Comparison of ENCODE assay signal across 8 cellular contexts in genomic region chr19:35775298-35776101, GRCh38. TPM values are rescaled to one million over a fixed set of nuclear protein-coding genes. Genes with fewer than 3 reads are reported as not detected.
DNase-seq lines count a peak whose midpoint lies in the region; ATAC-seq and TF ChIP-seq lines count a peak whose summit lies in the region.

ARHGAP33 (plus strand) TSS chr19:35775564; CDS start chr19:35775659, 95 bp downstream.

- 1 to 2% methylated on average over 22 to 45 of the region's 82 CpGs for WGBS in testis, 2 donors

- no peaks in the 10 kb centered on the region for H3K27me3 Mint-ChIP-seq in activated naive CD4-positive, alpha-beta T cell treated with anti-CD3 and anti-CD28 coated beads, Interleukin-2, amount 50 U/mL, for 24 hours

- H3K9me3 Mint-ChIP-seq in activated naive CD4-positive, alpha-beta T cell treated with anti-CD3 and anti-CD28 coated beads, Interleukin-2, amount 50 U/mL, for 24 hours, result no peaks in the 10 kb centered on the region

- H3K36me3 Mint-ChIP-seq in activated naive CD4-positive, alpha-beta T cell treated with anti-CD3 and anti-CD28 coated beads, Interleukin-2, amount 50 U/mL, for 24 hours, result no peaks in the 10 kb centered on the region

- TF ChIP-seq POLR2A in GM10847 (IDR thresholded peaks at IDR 0.05; ENCODE audit: extremely low read depth, insufficient read length), result peak; percentile 55
- TF ChIP-seq POLR2A in testis (IDR thresholded peaks at IDR 0.05), result no peak

- intact Hi-C loops in testis (cut with DNase I; ENCODE audit: low total_unique reads), result no loop called here

- H3K4me3 ChIP-seq in testis, result peak within 1 kb of the TSS; percentile 74 to 85

- H3K4me1 Mint-ChIP-seq in activated naive CD4-positive, alpha-beta T cell treated with anti-CD3 and anti-CD28 coated beads, Interleukin-2, amount 50 U/mL, for 24 hours, result peaks cover 13% of the 10 kb centered on the region

- H3K27ac ChIP-seq in testis, result peak within 1 kb of the TSS in 1 of 2 donors; percentile 33

- H3K36me3 ChIP-seq in testis (ENCODE audit: low read depth, missing control alignments), result no peaks in the 10 kb centered on the region

- H3K4me3 Mint-ChIP-seq in activated naive CD4-positive, alpha-beta T cell treated with anti-CD3 and anti-CD28 coated beads, Interleukin-2, amount 50 U/mL, for 24 hours, result peak within 1 kb of the TSS; percentile 85

- ATAC-seq in HG02642 (IDR thresholded peaks at IDR 0.05; ENCODE audit: poor library complexity, unreplicated experiment), result peak; percentile 92
- peak; percentile 98 for ATAC-seq in omental fat pad (ENCODE audit: low FRiP score)

- H3K27me3 ChIP-seq in testis, result no peaks in the 10 kb centered on the region

- peak; percentile 99 for DNase-seq in NCI-H1105 (lab: John Stamatoyannopoulos, UW)
- DNase-seq in SKM-1 (lab: John Stamatoyannopoulos, UW; ENCODE audit: unreplicated experiment), result peak; percentile 99
- DNase-seq in glomerular visceral epithelial cell (ENCODE audit: extremely low spot score), result peak; percentile 98
- peak; percentile 98 for DNase-seq in omental fat pad (ENCODE audit: low spot score)
- peak; percentile 99 for DNase-seq in testis

- peaks cover 7% of the 10 kb centered on the region for H3K4me1 ChIP-seq in testis

- peak within 1 kb of the TSS; percentile 35 for H3K27ac Mint-ChIP-seq in activated naive CD4-positive, alpha-beta T cell treated with anti-CD3 and anti-CD28 coated beads, Interleukin-2, amount 50 U/mL, for 24 hours

- TF ChIP-seq CTCF in omental fat pad (IDR thresholded peaks at IDR 0.05) (no peak), testis (IDR thresholded peaks at IDR 0.05) (no peak)

- no peaks in the 10 kb centered on the region for H3K9me3 ChIP-seq in testis

RNA-seq across cellular contexts. Expression of gene ARHGAP33, which starts in this region (rescaled TPM):
- total RNA-seq in omental fat pad (1 to 10 TPM in 3 of 4 donors, under 1 TPM in 1; 0.84 to 9.1 (median 2.5) TPM), testis (100 to 1,000 TPM in 1 of 2 donors, 10 to 100 TPM in 1; 56.2 to 133 TPM)
- polyA plus RNA-seq in testis (ENCODE audit: insufficient read depth, low read depth, low replicate concordance), result 46.6 TPM

Comparison
In these comparisons a context has a peak if more than half of its experiments do, and no peak if none do; other contexts are left out.
1. RNA of gene ARHGAP33 (total RNA-seq): 56.2 to 133 TPM in testis; 0.84 to 9.1 TPM in omental fat pad; every median in the first group is over 4 times any median in the second.
2. Peak in every context shown above with its lines, with median percentiles within 50 percentile points of each other: DNase-seq.